27 cellular contexts compared by ENCODE assay signal in genomic region chr4:7745486-7745885, GRCh38.
"Had no signal": no experiment of that assay in that cellular context is flagged by ENCODE, and none has a peak within 500 bp of the region (broad histone marks: within the 10 kb centered on the region; RNA-seq: fewer than 3 reads in every experiment).

No MANE protein-coding gene starts in this region.

- DNase-seq: hypothalamus; immature natural killer cell; kidney; left colon; mesendoderm; naive B cell; natural killer cell; nephron progenitor cell; retina; sigmoid colon; small intestine; spleen; stimulated activated CD4-positive, alpha-beta T cell treated with anti-CD3 and anti-CD28 coated beads, Interleukin-4, amount 100 ng/mL, for 24 hours; stimulated activated naive CD4-positive, alpha-beta T cell; tibial artery; trophoblast cell; upper lobe of right lung had no signal

- H3K4me3 ChIP-seq: left lung, lung, pancreas, prostate gland, sigmoid colon, spleen, suprapubic skin, thoracic aorta, tibial artery, upper lobe of right lung had no signal

- H3K27ac Mint-ChIP-seq: immature natural killer cell; mesothelial cell of epicardium; naive B cell; natural killer cell; nephron progenitor cell; stimulated activated effector memory CD8-positive, alpha-beta T cell treated with anti-CD3 and anti-CD28 coated beads, Interleukin-12 subunit alpha, Interleukin-12 subunit beta, amount 100 ng/mL, for 72 hours; stimulated activated naive CD8-positive, alpha-beta T cell treated with anti-CD3 and anti-CD28 coated beads, Interleukin-15, Interleukin-2, amounts not matched to agents 100 ng/mL and 50 ng/mL, for 24 hours had no signal

- H3K27ac ChIP-seq: left lung, pancreas, prostate gland, sigmoid colon, spleen, suprapubic skin, thoracic aorta, tibial artery, upper lobe of right lung had no signal

- H3K4me3 Mint-ChIP-seq: immature natural killer cell; mesothelial cell of epicardium; naive B cell; natural killer cell; nephron progenitor cell; stimulated activated effector memory CD8-positive, alpha-beta T cell treated with anti-CD3 and anti-CD28 coated beads, Interleukin-12 subunit alpha, Interleukin-12 subunit beta, amount 100 ng/mL, for 72 hours; stimulated activated naive CD8-positive, alpha-beta T cell treated with anti-CD3 and anti-CD28 coated beads, Interleukin-15, Interleukin-2, amounts not matched to agents 100 ng/mL and 50 ng/mL, for 24 hours had no signal

- H3K4me1 Mint-ChIP-seq: immature natural killer cell, natural killer cell had no signal

- H3K9me3 Mint-ChIP-seq: immature natural killer cell; mesothelial cell of epicardium; natural killer cell; stimulated activated effector memory CD8-positive, alpha-beta T cell treated with anti-CD3 and anti-CD28 coated beads, Interleukin-12 subunit alpha, Interleukin-12 subunit beta, amount 100 ng/mL, for 72 hours; stimulated activated naive CD8-positive, alpha-beta T cell treated with anti-CD3 and anti-CD28 coated beads, Interleukin-15, Interleukin-2, amounts not matched to agents 100 ng/mL and 50 ng/mL, for 24 hours had no signal

- H3K4me1 ChIP-seq: pancreas, prostate gland, suprapubic skin had no signal

- H3K36me3 ChIP-seq: left lung, pancreas, prostate gland, sigmoid colon, spleen, suprapubic skin, thoracic aorta, tibial artery, upper lobe of right lung had no signal

- H3K27me3 Mint-ChIP-seq: stimulated activated naive CD8-positive, alpha-beta T cell treated with anti-CD3 and anti-CD28 coated beads, Interleukin-15, Interleukin-2, amounts not matched to agents 100 ng/mL and 50 ng/mL, for 24 hours had no signal

- ATAC-seq: left colon; left lung; natural killer cell; pancreas; right cardiac atrium; stimulated activated effector memory CD8-positive, alpha-beta T cell treated with anti-CD3 and anti-CD28 coated beads, Interleukin-12 subunit alpha, Interleukin-12 subunit beta, amount 100 ng/mL, for 72 hours; upper lobe of right lung had no signal

- H3K36me3 Mint-ChIP-seq: immature natural killer cell; mesothelial cell of epicardium; naive B cell; natural killer cell; stimulated activated effector memory CD8-positive, alpha-beta T cell treated with anti-CD3 and anti-CD28 coated beads, Interleukin-12 subunit alpha, Interleukin-12 subunit beta, amount 100 ng/mL, for 72 hours had no signal

- H3K9me3 ChIP-seq: left lung, pancreas, prostate gland, sigmoid colon, spleen, suprapubic skin, thoracic aorta, tibial artery, upper lobe of right lung had no signal

- H3K27me3 ChIP-seq: left lung, pancreas, sigmoid colon, suprapubic skin, tibial artery, upper lobe of right lung had no signal
